In genomic region chr20:47533518-47534062, GRCh38 we compare ENCODE assay signal across 20 cellular contexts. TPM values are rescaled to one million over a fixed set of nuclear protein-coding genes. Genes with fewer than 3 reads are reported as not detected.
DNase-seq lines count a peak whose midpoint lies in the region; ATAC-seq, FAIRE-seq and TF ChIP-seq lines count a peak whose summit lies in the region.
"Had no signal": no experiment of that assay in that cellular context is flagged by ENCODE, and none has a peak within 500 bp of the region (broad histone marks: within the 10 kb centered on the region; RNA-seq: fewer than 3 reads in every experiment).

No MANE protein-coding gene starts in this region.

- no peak overlapping the region for H3K4me2 ChIP-seq in HepG2 (ENCODE audit: low read depth, low read length)
- peak overlapping the region; percentile 1; the same call in 1 of the 2 replicates for H3K4me2 ChIP-seq in OCI-LY7 (ENCODE audit: low read length)
- no peak overlapping the region; the same call in 1 of the 2 replicates for H3K4me2 ChIP-seq in GM12878 (ENCODE audit: control insufficient read depth, insufficient read depth)
- H3K4me2 ChIP-seq: PC-9 had no signal

- BruUV-seq in HepG2 (replicated peaks; lab: Mats Ljungman, UMichigan): no TSS peak
- BruUV-seq in OCI-LY7 (replicated peaks; lab: Mats Ljungman, UMichigan): no TSS peak
- no TSS peak for BruUV-seq in GM12878 (replicated peaks; lab: Mats Ljungman, UMichigan)

- H4K20me1 ChIP-seq in HepG2 (ENCODE audit: insufficient read depth, low read length) (peaks cover 2% of the 10 kb centered on the region), OCI-LY7 (ENCODE audit: insufficient read depth, low read length) (peaks cover 13% of the 10 kb centered on the region; the same call in 1 of the 2 replicates), GM12878 (ENCODE audit: control insufficient read depth, insufficient read depth) (no peaks in the 10 kb centered on the region)

- intact Hi-C loops in HepG2 (cut with micrococcal nuclease; ENCODE audit: unreplicated experiment) (loop anchor here (1.0 kb wide), 1 partner anchor 36 kb away; no protein-coding TSS in a partner anchor), right lobe of liver (cut with DNase I) (no loop called here), OCI-LY7 (cut with micrococcal nuclease; ENCODE audit: unreplicated experiment) (no loop called here), GM12878 (cut with micrococcal nuclease; ENCODE audit: unreplicated experiment) (no loop called here), vagina (cut with DNase I) (no loop called here)

- H3K4me1 ChIP-seq in HepG2 (ENCODE audit: insufficient read depth, low read length) (peaks cover 43% of the 10 kb centered on the region), right lobe of liver (no peaks in the 10 kb centered on the region), OCI-LY7 (ENCODE audit: insufficient read depth, low read length, poor library complexity, severe bottlenecking) (peaks cover 64% of the 10 kb centered on the region), GM12878 (ENCODE audit: control insufficient read depth, insufficient read depth, low read length) (peaks cover 20% of the 10 kb centered on the region), vagina (peaks cover 9% of the 10 kb centered on the region)

- H3K9ac ChIP-seq in HepG2 (ENCODE audit: insufficient read depth, low read depth, low read length): no peak overlapping the region
- H3K9ac ChIP-seq in GM12878 (ENCODE audit: control insufficient read depth, insufficient read depth, low read length): no peak overlapping the region

- no peak for TF ChIP-seq CTCF in HepG2 (CRISPR knock-in tag; IDR thresholded peaks at IDR 0.05)
- no peak for TF ChIP-seq CTCF in right lobe of liver (IDR thresholded peaks at IDR 0.05)
- TF ChIP-seq CTCF in OCI-LY7 (conservative IDR thresholded peaks at IDR 0.05; ENCODE audit: low read length): no peak
- TF ChIP-seq CTCF in GM12878 (IDR thresholded peaks at IDR 0.05 in 2 of 3, conservative IDR thresholded peaks at IDR 0.05 in 1 of 3; ENCODE audit: control insufficient read depth in 2 of 3, extremely low read depth in 1 of 3, insufficient read depth in 1 of 3, low read depth in 3 of 3, low read length in 3 of 3): no peak
- TF ChIP-seq CTCF in vagina (IDR thresholded peaks at IDR 0.05): no peak
- no peak for TF ChIP-seq CTCF in D721Med (IDR thresholded peaks at IDR 0.05; ENCODE audit: insufficient read depth, missing control alignments)

- RAD21 ChIA-PET in GM12878 (lab: Charles Lee; ENCODE audit: unreplicated experiment): no interaction called here

- no peak for TF ChIP-seq EP300 in HepG2 (IDR thresholded peaks at IDR 0.05; ENCODE audit: low read depth in 2 of 2, low read length in 2 of 2)
- no peak for TF ChIP-seq EP300 in HepG2 (CRISPR knock-in tag; IDR thresholded peaks at IDR 0.05; ENCODE audit: borderline replicate concordance)
- no peak for TF ChIP-seq EP300 in GM12878 (IDR thresholded peaks at IDR 0.05; ENCODE audit: borderline replicate concordance in 1 of 2, control insufficient read depth in 1 of 2, low read depth in 2 of 2, low read length in 2 of 2)

- H2AFZ ChIP-seq in HepG2 (ENCODE audit: low read length) (no peak overlapping the region), OCI-LY7 (ENCODE audit: low read length) (no peak overlapping the region), GM12878 (ENCODE audit: control insufficient read depth, low read depth, low read length) (no peak overlapping the region)
- H2AFZ ChIP-seq: PC-9 had no signal

- TF ChIP-seq POLR2A in HepG2 (IDR thresholded peaks at IDR 0.05; ENCODE audit: insufficient read depth in 1 of 2, low read depth in 2 of 2, low read length in 2 of 2) (no peak), right lobe of liver (IDR thresholded peaks at IDR 0.05) (no peak), GM12878 (IDR thresholded peaks at IDR 0.05; ENCODE audit: low read depth, low read length) (no peak), vagina (IDR thresholded peaks at IDR 0.05) (no peak)

- H3K4me3 ChIP-seq in HepG2 (replicated peaks in 1 of 3; ENCODE audit: insufficient read depth in 1 of 3, low read depth in 2 of 3, low read length in 3 of 3): no peak overlapping the region
- H3K4me3 ChIP-seq in right lobe of liver: no peak overlapping the region
- H3K4me3 ChIP-seq in OCI-LY7 (ENCODE audit: low read depth, low read length, poor library complexity, severe bottlenecking): no peak overlapping the region
- no peak overlapping the region for H3K4me3 ChIP-seq in GM12878
- H3K4me3 ChIP-seq in vagina: no peak overlapping the region
- H3K4me3 ChIP-seq: PC-9, tibial nerve had no signal

- SMC1A ChIA-PET in GM12878 (lab: Charles Lee; ENCODE audit: uncharacterized antibody, unreplicated experiment): interaction anchor here (1.4 kb wide), 1 partner anchor 25 kb away, joined by 3 read pairs; no protein-coding TSS in a partner anchor

- H3K27ac ChIP-seq in HepG2 (ENCODE audit: extremely low read length, insufficient read depth, low read length) (no peak overlapping the region), right lobe of liver (no peak overlapping the region), OCI-LY7 (ENCODE audit: low read depth, low read length, poor library complexity, severe bottlenecking) (peak overlapping the region; percentile 19), GM12878 (ENCODE audit: control insufficient read depth, insufficient read depth) (no peak overlapping the region), vagina (no peak overlapping the region)
- H3K27ac ChIP-seq: PC-9, tibial nerve had no signal

- H3K27me3 ChIP-seq in HepG2 (ENCODE audit: control insufficient read depth in 1 of 2, insufficient read depth in 2 of 2, low read length in 2 of 2) (no peaks in the 10 kb centered on the region), right lobe of liver (no peaks in the 10 kb centered on the region), GM12878 (replicated peaks in 1 of 2; ENCODE audit: control insufficient read depth in 2 of 2, insufficient read depth in 2 of 2, low read length in 1 of 2) (no peaks in the 10 kb centered on the region), vagina (no peaks in the 10 kb centered on the region)
- H3K27me3 ChIP-seq: tibial nerve had no signal

- H3K36me3 ChIP-seq in HepG2 (replicated peaks in 1 of 2; ENCODE audit: control insufficient read depth in 1 of 2, insufficient read depth in 2 of 2, low read length in 2 of 2): peaks cover 8 to 18% of the 10 kb centered on the region in 2 experiments; a peak in 4 of 5 replicates
- no peaks in the 10 kb centered on the region for H3K36me3 ChIP-seq in right lobe of liver
- peaks cover 67% of the 10 kb centered on the region for H3K36me3 ChIP-seq in OCI-LY7 (ENCODE audit: insufficient read depth, low read length)
- peaks cover 8 to 15% of the 10 kb centered on the region in 2 experiments; a peak in 3 of 4 replicates for H3K36me3 ChIP-seq in GM12878 (ENCODE audit: control insufficient read depth in 2 of 2, insufficient read depth in 2 of 2, low read length in 1 of 2)
- H3K36me3 ChIP-seq in vagina: no peaks in the 10 kb centered on the region

- peaks cover 94% of the 10 kb centered on the region for H3K79me2 ChIP-seq in HepG2 (ENCODE audit: insufficient read depth, low read length)
- peaks cover 100% of the 10 kb centered on the region for H3K79me2 ChIP-seq in OCI-LY7 (ENCODE audit: insufficient read depth, low read depth, low read length)
- peaks cover 90% of the 10 kb centered on the region for H3K79me2 ChIP-seq in GM12878 (ENCODE audit: control insufficient read depth, insufficient read depth, low read length)

- H3K9me2 ChIP-seq in OCI-LY7 (ENCODE audit: insufficient read depth, low read length): no peaks in the 10 kb centered on the region

- CTCF ChIA-PET in HepG2 (lab: Yijun Ruan, JAX; ENCODE audit: low intra/inter-chr PET ratio, low total read pairs) (no interaction called here), OCI-LY7 (lab: Charles Lee; ENCODE audit: unreplicated experiment) (no interaction called here), GM12878 (lab: Yijun Ruan, JAX) (no interaction called here)

- H3K9me3 ChIP-seq in HepG2 (ENCODE audit: low read length): no peaks in the 10 kb centered on the region
- no peaks in the 10 kb centered on the region for H3K9me3 ChIP-seq in right lobe of liver
- no peaks in the 10 kb centered on the region for H3K9me3 ChIP-seq in OCI-LY7 (ENCODE audit: low read length)
- H3K9me3 ChIP-seq in GM12878 (replicated peaks; ENCODE audit: control insufficient read depth, insufficient read depth, low read length): no peaks in the 10 kb centered on the region
- H3K9me3 ChIP-seq in vagina: no peaks in the 10 kb centered on the region
- H3K9me3 ChIP-seq: tibial nerve had no signal

- TF ChIP-seq RAD21 in HepG2 (CRISPR knock-in tag; IDR thresholded peaks at IDR 0.05) (no peak), GM12878 (IDR thresholded peaks at IDR 0.05; ENCODE audit: insufficient read depth, low read depth, low read length) (no peak)

- no peak for FAIRE-seq in HepG2 (lab: Jason Lieb, UNC)
- no peak for FAIRE-seq in GM12878 (lab: Jason Lieb, UNC)
- no peak for FAIRE-seq in D721Med (lab: Jason Lieb, UNC)

- in situ Hi-C loops in HepG2 (cut with HindIII; ENCODE audit: extremely low pct_ligation_motif_present, low pct_unique_long_range_greater_than_20kb) (no loop called here), GM12878 (cut with MboI) (no loop called here)

- DNase-seq in HepG2 (ENCODE audit: low spot score): no peak
- DNase-seq in right lobe of liver: no peak
- no peak for DNase-seq in OCI-LY7 (ENCODE audit: low spot score)
- DNase-seq in GM12878 (ENCODE audit: low read depth, low spot score): no peak
- DNase-seq in vagina (ENCODE audit: extremely low spot score in 2 of 2): no peak
- no peak for DNase-seq in D721Med (ENCODE audit: insufficient read length, low spot score)
- no peak for DNase-seq in OCI-M2 (lab: John Stamatoyannopoulos, UW; ENCODE audit: unreplicated experiment)
- DNase-seq: activated T-cell treated with anti-CD3 and anti-CD28 coated beads, Interleukin-2, amount 50 U/mL, for 48 hours; C1 segment of cervical spinal cord; caudate nucleus; islet precursor cell; left ventricle myocardium superior; naive thymus-derived CD4-positive, alpha-beta T cell; occipital lobe; PC-9; T1000 had no signal

- WGBS in HepG2 (ENCODE audit: low lambda C conversion rate): 96% methylated on average over 3 of the region's 3 CpGs
- WGBS in right lobe of liver (ENCODE audit: insufficient coverage, low coverage, low lambda C conversion rate, missing lambda C conversion rate): 75% methylated on average over 2 of the region's 3 CpGs
- WGBS in GM12878 (ENCODE audit: insufficient coverage, insufficient replicate concordance, low lambda C conversion rate, missing lambda C conversion rate): 78% methylated on average over 3 of the region's 3 CpGs

- POLR2A ChIA-PET in HepG2 (lab: Yijun Ruan, JAX) (no interaction called here), OCI-LY7 (lab: Charles Lee) (interaction anchor here (0.5 to 0.7 kb wide), 2 partner anchors 14 to 95 kb away, joined by 4 to 5 read pairs; no protein-coding TSS in a partner anchor), GM12878 (lab: Charles Lee) (no interaction called here)

- ATAC-seq in HepG2 (no peak), right lobe of liver (no peak), GM12878 (no peak)
- ATAC-seq: activated naive CD4-positive, alpha-beta T cell treated with anti-CD3 and anti-CD28 coated beads, Interleukin-2, amount 50 U/mL, for 72 hours; left ventricle myocardium superior; naive thymus-derived CD4-positive, alpha-beta T cell; Right ventricle myocardium inferior; SK-N-SH treated with all-trans-retinoic acid at 6 μM for 48 hours had no signal

RNA-seq across cellular contexts. Expression of gene NCOA3, which starts 31.9 kb away (rescaled TPM):
- total RNA-seq in HepG2 (2016; rRNA removed; fragmentation: Illumina TruSeq; extraction: Trizol) (56.8 and 76.2 TPM in 2 replicates), right lobe of liver (10 to 100 TPM; 11.2 to 15.1 (median 13.8) TPM), OCI-LY7 (2022) (75.6 and 86.5 TPM in 2 replicates), GM12878 (2014; rRNA removed) (82.4 and 88.7 TPM in 2 replicates), GM12878 (2014; rRNA removed; fragmentation: Illumina TruSeq; extraction: Trizol) (95.3 and 95.8 TPM in 2 replicates), GM12878 (2021) (87.4 and 96.2 TPM in 2 replicates), vagina (47.1 TPM)
- 30.2 and 36.5 TPM in 2 replicates for total RNA-seq in HepG2 (2016; cell fraction: cytosol; rRNA removed; fragmentation: Illumina TruSeq; extraction: Trizol; ENCODE audit: low read depth)
- total RNA-seq in HepG2 (2016; cell fraction: insoluble cytoplasmic fraction; rRNA removed; fragmentation: Illumina TruSeq; extraction: Trizol): 56.0 and 74.0 TPM in 2 replicates
- 34.2 and 36.7 TPM in 2 replicates for total RNA-seq in HepG2 (2016; cell fraction: membrane; rRNA removed; fragmentation: Illumina TruSeq; extraction: Trizol)
- total RNA-seq in HepG2 (2016; cell fraction: nucleus; rRNA removed; fragmentation: Illumina TruSeq; extraction: Trizol): 59.3 and 64.3 TPM in 2 replicates
- polyA plus RNA-seq in HepG2 (2011; rRNA removed) (25.0 and 35.0 TPM in 2 replicates), GM12878 (2011; rRNA removed) (92.6 and 114 TPM in 2 replicates), GM12878 (2014; fragmentation: Illumina TruSeq; extraction: Trizol) (78.2 and 94.6 TPM in 2 replicates), GM12878 (2014; fragmentation: Nextera tagmentation; extraction: Ambion mirVana) (10 to 100 TPM; 16.9 to 18.0 TPM), GM12878 (2014; rRNA removed) (62.4 and 66.0 TPM in 2 replicates), GM12878 (2016; fragmentation: Nextera tagmentation; extraction: Ambion mirVana) (10 to 100 TPM; 68.1 to 69.1 TPM)
- polyA plus RNA-seq in HepG2 (2011; cell fraction: cytosol; rRNA removed): 17.2 and 18.9 TPM in 2 replicates
- polyA plus RNA-seq in HepG2 (2011; cell fraction: nucleus; rRNA removed): 36.9 and 40.6 TPM in 2 replicates
- polyA plus RNA-seq in HepG2 (2012): 22.6 and 26.9 TPM in 2 replicates
- 2.0 and 2.4 TPM in 2 replicates for polyA plus RNA-seq in HepG2 (2016; cell fraction: cytosol; fragmentation: Illumina TruSeq; extraction: Trizol; ENCODE audit: low read depth)
- 40.1 and 40.4 TPM in 2 replicates for polyA plus RNA-seq in HepG2 (2016; cell fraction: insoluble cytoplasmic fraction; fragmentation: Illumina TruSeq; extraction: Trizol; ENCODE audit: low read depth)
- 5.5 and 5.7 TPM in 2 replicates for polyA plus RNA-seq in HepG2 (2016; cell fraction: membrane; fragmentation: Illumina TruSeq; extraction: Trizol; ENCODE audit: low read depth)
- 53.5 and 57.7 TPM in 2 replicates for polyA plus RNA-seq in HepG2 (2016; cell fraction: nucleus; fragmentation: Illumina TruSeq; extraction: Trizol; ENCODE audit: insufficient read depth, low read depth)
- polyA minus RNA-seq in HepG2 (2011; rRNA and poly(A)+ RNA removed; ENCODE audit: low replicate concordance): 49.8 and 56.6 TPM in 2 replicates
- 41.6 and 42.5 TPM in 2 replicates for polyA minus RNA-seq in HepG2 (2011; cell fraction: cytosol; rRNA and poly(A)+ RNA removed)
- polyA minus RNA-seq in HepG2 (2011; cell fraction: nucleus; rRNA and poly(A)+ RNA removed): 75.8 and 76.3 TPM in 2 replicates
- total RNA-seq in OCI-LY7 (2014; rRNA removed; shearing (Covaris generic)): 45.4 and 50.5 TPM in 2 replicates
- total RNA-seq in GM12878 (2013; cell fraction: nucleolus; rRNA removed): 241 and 256 TPM in 2 replicates
- polyA plus RNA-seq in GM12878 (2011; ENCODE audit: low read depth): 30.3 TPM
- 60.3 and 60.4 TPM in 2 replicates for polyA plus RNA-seq in GM12878 (2011; cell fraction: cytosol; rRNA removed)
- 89.9 and 95.2 TPM in 2 replicates for polyA plus RNA-seq in GM12878 (2011; cell fraction: nucleus; rRNA removed)
- 38.3 and 50.2 TPM in 2 replicates for polyA plus RNA-seq in GM12878 (2012)
- polyA minus RNA-seq in GM12878 (2011; rRNA and poly(A)+ RNA removed): 126 and 138 TPM in 2 replicates
- 52.3 and 52.4 TPM in 2 replicates for polyA minus RNA-seq in GM12878 (2011; cell fraction: cytosol; rRNA and poly(A)+ RNA removed)
- polyA minus RNA-seq in GM12878 (2011; cell fraction: nucleus; rRNA and poly(A)+ RNA removed): 48.2 and 66.5 TPM in 2 replicates
